8 cellular contexts compared by ENCODE assay signal in genomic region chr19:53553865-53554791, GRCh38. TPM values are rescaled to one million over a fixed set of nuclear protein-coding genes. Genes with fewer than 3 reads are reported as not detected.
DNase-seq lines count a peak whose midpoint lies in the region; ATAC-seq lines count a peak whose summit lies in the region.

No MANE protein-coding gene starts in this region.

- no peaks in the 10 kb centered on the region for H3K9me3 Mint-ChIP-seq in effector memory CD8-positive, alpha-beta T cell

- no peaks in the 10 kb centered on the region for H3K9me3 ChIP-seq in mesodermal cell (ENCODE audit: control insufficient read depth, low read length)

- ATAC-seq in GM21825 (IDR thresholded peaks at IDR 0.05; ENCODE audit: unreplicated experiment) = peak; percentile 70
- peak; percentile 82 for ATAC-seq in effector memory CD8-positive, alpha-beta T cell (replicated peaks)

- 56 to 63% methylated on average over 68 to 74 of the region's 77 CpGs for WGBS in mesodermal cell (ENCODE audit: insufficient coverage in 2 of 2), 2 experiments

- no peaks in the 10 kb centered on the region for H3K4me1 ChIP-seq in mesodermal cell (ENCODE audit: control insufficient read depth, insufficient read depth, low read length, poor library complexity, severe bottlenecking)

- H3K36me3 ChIP-seq in mesodermal cell (ENCODE audit: control insufficient read depth, insufficient read depth, low read length) = peaks cover 17% of the 10 kb centered on the region

- H3K36me3 Mint-ChIP-seq in effector memory CD8-positive, alpha-beta T cell (ENCODE audit: insufficient read depth) = peaks cover 64% of the 10 kb centered on the region

- DNase-seq in DMS53 treated with DMSO at 0.1 percent for 48 hours (lab: John Stamatoyannopoulos, UW; ENCODE audit: unreplicated experiment) (peak; percentile 10), NCI-H1930 (lab: John Stamatoyannopoulos, UW) (peak; percentile 50 to 78), NCI-H128 (lab: John Stamatoyannopoulos, UW; ENCODE audit: unreplicated experiment) (no peak)
- peak; percentile 93 for DNase-seq in activated CD8-positive, alpha-beta memory T cell treated with anti-CD3 and anti-CD28 coated beads for 24 hours
- DNase-seq in effector memory CD8-positive, alpha-beta T cell = peak; percentile 88 to 90 (median 90)
- DNase-seq in stimulated activated CD8-positive, alpha-beta memory T cell treated with anti-CD3 and anti-CD28 coated beads, Interleukin-4, amount 100 ng/mL, for 24 hours (ENCODE audit: low read depth) = peak; percentile 83

- no peak overlapping the region for H3K27ac ChIP-seq in mesodermal cell (ENCODE audit: low read depth, low read length, severe bottlenecking)

- H3K4me1 Mint-ChIP-seq in effector memory CD8-positive, alpha-beta T cell (ENCODE audit: low read depth in 2 of 2) = peaks cover 6 to 11% of the 10 kb centered on the region in 2 donors

- peak overlapping the region; percentile 90 to 93 for H3K4me3 Mint-ChIP-seq in effector memory CD8-positive, alpha-beta T cell

- no peaks in the 10 kb centered on the region for H3K27me3 Mint-ChIP-seq in effector memory CD8-positive, alpha-beta T cell

- peak overlapping the region; percentile 99 for H3K27ac Mint-ChIP-seq in effector memory CD8-positive, alpha-beta T cell

- H3K4me3 ChIP-seq in mesodermal cell (ENCODE audit: extremely low read depth, insufficient read depth, low read length, poor library complexity, severe bottlenecking) = peak overlapping the region; percentile 48

RNA-seq across cellular contexts. Expression of gene ZNF331, which starts 16.2 kb away (rescaled TPM):
- 26.7 TPM for polyA plus RNA-seq in mesodermal cell (2013, experiment 1 of 2)
- polyA plus RNA-seq in mesodermal cell (2013, experiment 2 of 2) = 28.2 TPM
